In the genomic region with DNA sequence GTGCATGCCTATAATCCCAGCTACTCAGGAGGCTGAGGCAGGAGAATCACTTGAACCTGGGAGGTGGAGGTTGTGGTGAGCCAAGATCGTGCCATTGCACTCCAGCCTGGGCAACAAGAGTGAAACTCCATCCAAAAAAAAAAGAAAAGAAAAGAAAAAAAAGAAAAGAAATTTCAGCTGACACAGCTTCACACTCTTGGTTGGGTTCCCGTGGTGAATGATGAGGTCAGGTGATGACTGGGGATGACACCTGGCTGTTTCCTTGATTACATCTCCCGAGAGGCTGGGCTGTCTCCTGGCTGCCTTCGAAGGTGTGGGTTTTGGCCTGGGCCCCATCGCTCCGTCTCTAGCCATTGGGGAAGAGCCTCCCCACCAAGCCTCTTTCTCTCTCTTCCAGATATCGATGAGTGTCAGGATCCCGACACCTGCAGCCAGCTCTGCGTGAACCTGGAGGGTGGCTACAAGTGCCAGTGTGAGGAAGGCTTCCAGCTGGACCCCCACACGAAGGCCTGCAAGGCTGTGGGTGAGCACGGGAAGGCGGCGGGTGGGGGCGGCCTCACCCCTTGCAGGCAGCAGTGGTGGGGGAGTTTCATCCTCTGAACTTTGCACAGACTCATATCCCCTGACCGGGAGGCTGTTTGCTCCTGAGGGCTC, we compare ENCODE assay signal across 1 cellular context.
TF ChIP-seq lines count a peak whose summit lies in the region.

No MANE protein-coding gene starts in this region.

TF ChIP-seq in H1, 55 proteins besides CTCF, POLR2A, EP300 and RAD21:
- TF ChIP-seq SP2 (IDR thresholded peaks at IDR 0.05; ENCODE audit: low read length): no peak
- peak; percentile 44; the same call in 1 of the 2 replicates for TF ChIP-seq POLR2AphosphoS5 (IDR thresholded peaks at IDR 0.05; ENCODE audit: low read depth, low read length)
